9 cellular contexts compared by ENCODE assay signal in genomic region chr7:122310119-122311021, GRCh38. TPM values are rescaled to one million over a fixed set of nuclear protein-coding genes. Genes with fewer than 3 reads are reported as not detected.
DNase-seq lines count a peak whose midpoint lies in the region; ATAC-seq, FAIRE-seq and TF ChIP-seq lines count a peak whose summit lies in the region.
"Had no signal": no experiment of that assay in that cellular context is flagged by ENCODE, and none has a peak within 500 bp of the region (broad histone marks: within the 10 kb centered on the region; RNA-seq: fewer than 3 reads in every experiment).

No MANE protein-coding gene starts in this region.

- H3K4me1 ChIP-seq in HAP-1 (peaks cover 17% of the 10 kb centered on the region), astrocyte (ENCODE audit: insufficient read depth, low read length) (peaks cover 10% of the 10 kb centered on the region), thyroid gland (peaks cover 24 to 28% of the 10 kb centered on the region in 2 donors)

- DNase-seq in HAP-1 (ENCODE audit: low spot score in 2 of 2) (peak; percentile 60 to 83), astrocyte (ENCODE audit: low read depth) (no peak), left lobe of liver (ENCODE audit: low spot score) (no peak), thyroid gland (peak; percentile 19 to 25), COLO829 (ENCODE audit: low spot score) (no peak)
- DNase-seq: RPMI8226 had no signal

- no peak overlapping the region for H3K27ac Mint-ChIP-seq in astrocyte (ENCODE audit: unreplicated experiment)

- peak overlapping the region; percentile 49 for H3K4me3 ChIP-seq in HAP-1
- H3K4me3 ChIP-seq in astrocyte (ENCODE audit: insufficient read depth, low read depth, low read length): peak overlapping the region; percentile 61
- H3K4me3 ChIP-seq in thyroid gland (replicated peaks in 1 of 3): peak overlapping the region in 2 of 3 donors; percentile 21 to 30

- intact Hi-C loops in thyroid gland (cut with DNase I): no loop called here

- H2AFZ ChIP-seq in astrocyte (ENCODE audit: low read depth, low read length): peak overlapping the region; percentile 71

- H3K27ac ChIP-seq in astrocyte (ENCODE audit: low read depth, low read length) (no peak overlapping the region), thyroid gland (no peak overlapping the region)

- H3K27me3 Mint-ChIP-seq in astrocyte (ENCODE audit: low read depth, unreplicated experiment): peaks cover 84% of the 10 kb centered on the region

- H3K36me3 ChIP-seq in HAP-1 (replicated peaks) (no peaks in the 10 kb centered on the region; the same call in 1 of the 2 replicates), astrocyte (ENCODE audit: insufficient read depth, low read length) (no peaks in the 10 kb centered on the region), thyroid gland (no peaks in the 10 kb centered on the region)

- WGBS in thyroid gland, 2 donors: 5 to 7% methylated on average over 33 to 38 of the region's 61 CpGs

- FAIRE-seq in astrocyte (lab: Jason Lieb, UNC): no peak
- FAIRE-seq: colon had no signal

- peak overlapping the region; percentile 76 for H3K4me3 Mint-ChIP-seq in astrocyte (ENCODE audit: unreplicated experiment)

- H3K36me3 Mint-ChIP-seq in astrocyte (ENCODE audit: low read depth, unreplicated experiment): no peaks in the 10 kb centered on the region

- H3K4me2 ChIP-seq in astrocyte (ENCODE audit: low read length): peak overlapping the region; percentile 88

- H3K9me3 ChIP-seq in HAP-1: peaks cover 3% of the 10 kb centered on the region; the same call in 1 of the 2 replicates
- peaks cover 3% of the 10 kb centered on the region for H3K9me3 ChIP-seq in astrocyte (ENCODE audit: insufficient read depth, low read depth, low read length)
- H3K9me3 ChIP-seq in thyroid gland: no peaks in the 10 kb centered on the region

- TF ChIP-seq CTCF in astrocyte (IDR thresholded peaks at IDR 0.05; ENCODE audit: insufficient read depth, low read depth, low read length): no peak
- TF ChIP-seq CTCF in thyroid gland (IDR thresholded peaks at IDR 0.05): no peak

- no peak for TF ChIP-seq POLR2A in thyroid gland (IDR thresholded peaks at IDR 0.05)

- no peaks in the 10 kb centered on the region for H3K79me2 ChIP-seq in astrocyte (ENCODE audit: insufficient read depth, low read length)

- H3K4me1 Mint-ChIP-seq in astrocyte (ENCODE audit: low read depth, unreplicated experiment): peaks cover 4% of the 10 kb centered on the region

- in situ Hi-C loops in HAP-1 (cut with MboI; ENCODE audit: low sequenced_read_pairs): no loop called here

- H3K9me3 Mint-ChIP-seq in astrocyte (ENCODE audit: unreplicated experiment): peaks cover 4% of the 10 kb centered on the region

- H3K27me3 ChIP-seq in HAP-1 (ENCODE audit: low read depth) (no peaks in the 10 kb centered on the region), astrocyte (ENCODE audit: insufficient read depth, low read length) (peaks cover 99% of the 10 kb centered on the region), thyroid gland (peaks cover 74% of the 10 kb centered on the region)

- peak overlapping the region; percentile 50 for H3K9ac ChIP-seq in astrocyte (ENCODE audit: low read length)

- ATAC-seq in left lobe of liver: peak; percentile 56
- ATAC-seq in HG02840 (IDR thresholded peaks at IDR 0.05; ENCODE audit: low FRiP score, unreplicated experiment): no peak
- no peak for ATAC-seq in HG03196 (IDR thresholded peaks at IDR 0.05; ENCODE audit: unreplicated experiment)

- peaks cover 13% of the 10 kb centered on the region for H4K20me1 ChIP-seq in astrocyte (ENCODE audit: insufficient read depth, low read length)

RNA-seq across cellular contexts. Expression of gene FEZF1, which starts 5.8 kb away (rescaled TPM):
- total RNA-seq in astrocyte (0.29 and 0.61 TPM in 2 replicates), left lobe of liver (not detected), thyroid gland (not detected)

Comparison
In these comparisons a context has a peak if more than half of its experiments do, and no peak if none do; other contexts are left out.
1. DNase-seq: peak in HAP-1 (2 of 2) and thyroid gland (2 of 2); none in astrocyte (single experiment), left lobe of liver (single experiment) and COLO829 (single experiment).
2. Peak in every context shown above with its lines, with median percentiles within 50 percentile points of each other: H3K4me3 ChIP-seq.